Comparison of ENCODE assay signal across 13 cellular contexts in genomic region chr5:54514269-54514668, GRCh38. TPM values are rescaled to one million over a fixed set of nuclear protein-coding genes. Genes with fewer than 3 reads are reported as not detected.
DNase-seq lines count a peak whose midpoint lies in the region; ATAC-seq and TF ChIP-seq lines count a peak whose summit lies in the region.
"Had no signal": no experiment of that assay in that cellular context is flagged by ENCODE, and none has a peak within 500 bp of the region (broad histone marks: within the 10 kb centered on the region; RNA-seq: fewer than 3 reads in every experiment).

No MANE protein-coding gene starts in this region.

- peaks cover 6% of the 10 kb centered on the region for H3K27me3 Mint-ChIP-seq in neural progenitor cell (ENCODE audit: insufficient read depth, low read depth)
- peaks cover 10% of the 10 kb centered on the region for H3K27me3 Mint-ChIP-seq in activated naive CD8-positive, alpha-beta T cell treated with anti-CD3 and anti-CD28 coated beads, Interleukin-2, amount 50 U/mL, for 24 hours

- peak; percentile 39 for DNase-seq in EL
- peak; percentile 28 for DNase-seq in MG63
- peak; percentile 19 for DNase-seq in astrocyte of the hippocampus (ENCODE audit: low read depth, low spot score)
- peak; percentile 34 for DNase-seq in neural progenitor cell (ENCODE audit: low spot score)
- DNase-seq in activated naive CD8-positive, alpha-beta T cell treated with anti-CD3 and anti-CD28 coated beads, Interleukin-2, amount 50 U/mL, for 24 hours: no peak
- no peak for DNase-seq in ovary
- no peak for DNase-seq in Karpas-422
- DNase-seq: activated CD4-positive, alpha-beta T cell treated with anti-CD3 and anti-CD28 coated beads for 1 hour; brain microvascular endothelial cell; H9; NCI-H345; stimulated activated CD4-positive, alpha-beta T cell treated with anti-CD3 and anti-CD28 coated beads, Interleukin-4, amount 100 ng/mL, for 4 hours had no signal

- peaks cover 11% of the 10 kb centered on the region for H3F3A ChIP-seq in neural progenitor cell (ENCODE audit: low read depth)

- H3K4me1 ChIP-seq in neural progenitor cell (peaks cover 12% of the 10 kb centered on the region), ovary (ENCODE audit: insufficient read depth) (no peaks in the 10 kb centered on the region), Karpas-422 (ENCODE audit: low read length) (peaks cover 6% of the 10 kb centered on the region)

- H3K36me3 ChIP-seq in MG63 (peaks cover 5% of the 10 kb centered on the region), neural progenitor cell (no peaks in the 10 kb centered on the region), ovary (no peaks in the 10 kb centered on the region), Karpas-422 (ENCODE audit: insufficient read depth, low read length) (no peaks in the 10 kb centered on the region)
- H3K36me3 ChIP-seq: brain microvascular endothelial cell had no signal

- H4K20me1 ChIP-seq in neural progenitor cell (ENCODE audit: low read depth): peaks cover 7% of the 10 kb centered on the region
- no peaks in the 10 kb centered on the region for H4K20me1 ChIP-seq in Karpas-422 (ENCODE audit: insufficient read depth, low read depth, low read length)

- peak overlapping the region; percentile 79 for H3K27ac Mint-ChIP-seq in neural progenitor cell
- no peak overlapping the region for H3K27ac Mint-ChIP-seq in activated naive CD8-positive, alpha-beta T cell treated with anti-CD3 and anti-CD28 coated beads, Interleukin-2, amount 50 U/mL, for 24 hours
- H3K27ac Mint-ChIP-seq: H9 had no signal

- peaks cover under 1% of the 10 kb centered on the region for H3K9me3 Mint-ChIP-seq in neural progenitor cell
- no peaks in the 10 kb centered on the region for H3K9me3 Mint-ChIP-seq in activated naive CD8-positive, alpha-beta T cell treated with anti-CD3 and anti-CD28 coated beads, Interleukin-2, amount 50 U/mL, for 24 hours

- no peak for TF ChIP-seq CTCF in neural progenitor cell (IDR thresholded peaks at IDR 0.05)
- no peak for TF ChIP-seq CTCF in ovary (IDR thresholded peaks at IDR 0.05)

- H3K27ac ChIP-seq in neural progenitor cell (no peak overlapping the region), ovary (no peak overlapping the region), Karpas-422 (ENCODE audit: low read length) (no peak overlapping the region)

- no peaks in the 10 kb centered on the region for H3K9me3 ChIP-seq in MG63
- H3K9me3 ChIP-seq in neural progenitor cell (ENCODE audit: low read depth): no peaks in the 10 kb centered on the region
- no peaks in the 10 kb centered on the region for H3K9me3 ChIP-seq in ovary
- H3K9me3 ChIP-seq in Karpas-422 (ENCODE audit: low read length): no peaks in the 10 kb centered on the region

- no peak overlapping the region for H3K4me3 ChIP-seq in MG63
- no peak overlapping the region for H3K4me3 ChIP-seq in neural progenitor cell
- H3K4me3 ChIP-seq in ovary: no peak overlapping the region
- H3K4me3 ChIP-seq in Karpas-422 (ENCODE audit: low read length): no peak overlapping the region

- H3K4me2 ChIP-seq in neural progenitor cell (no peak overlapping the region), Karpas-422 (ENCODE audit: low read depth, low read length, poor library complexity, severe bottlenecking) (no peak overlapping the region)

- peaks cover 34% of the 10 kb centered on the region for H3K4me1 Mint-ChIP-seq in neural progenitor cell
- peaks cover 7% of the 10 kb centered on the region for H3K4me1 Mint-ChIP-seq in activated naive CD8-positive, alpha-beta T cell treated with anti-CD3 and anti-CD28 coated beads, Interleukin-2, amount 50 U/mL, for 24 hours

- H3K9ac ChIP-seq in neural progenitor cell (no peak overlapping the region), Karpas-422 (ENCODE audit: low read length) (no peak overlapping the region)

- no peak for TF ChIP-seq POLR2A in ovary (IDR thresholded peaks at IDR 0.05)

- intact Hi-C loops in ovary (cut with DNase I): loop anchor here in 1 of 4 donors (5.0 kb wide), 1 partner anchor 653 kb away; no protein-coding TSS in a partner anchor

- 9 to 33% (median 26%) methylated on average over 4 of the region's 4 CpGs for WGBS in ovary, 3 donors

- H2AFZ ChIP-seq in neural progenitor cell (replicated peaks) (no peak overlapping the region), Karpas-422 (ENCODE audit: low read length) (no peak overlapping the region)

- no peak for ATAC-seq in activated naive CD8-positive, alpha-beta T cell treated with anti-CD3 and anti-CD28 coated beads, Interleukin-2, amount 50 U/mL, for 24 hours

- H3K27me3 ChIP-seq in MG63: no peaks in the 10 kb centered on the region
- H3K27me3 ChIP-seq in neural progenitor cell: peaks cover 7% of the 10 kb centered on the region
- no peaks in the 10 kb centered on the region for H3K27me3 ChIP-seq in ovary
- no peaks in the 10 kb centered on the region for H3K27me3 ChIP-seq in Karpas-422 (ENCODE audit: low read length)
- H3K27me3 ChIP-seq: brain microvascular endothelial cell had no signal

- no peak for TF ChIP-seq EP300 in ovary (IDR thresholded peaks at IDR 0.05)

- H3K79me2 ChIP-seq in neural progenitor cell (ENCODE audit: low read depth) (peaks cover 14% of the 10 kb centered on the region), Karpas-422 (ENCODE audit: low read length) (no peaks in the 10 kb centered on the region)

- no peak overlapping the region for H3K4me3 Mint-ChIP-seq in neural progenitor cell
- no peak overlapping the region for H3K4me3 Mint-ChIP-seq in activated naive CD8-positive, alpha-beta T cell treated with anti-CD3 and anti-CD28 coated beads, Interleukin-2, amount 50 U/mL, for 24 hours
- H3K4me3 Mint-ChIP-seq: H9 had no signal

- H3K9me2 ChIP-seq in Karpas-422 (replicated peaks; ENCODE audit: insufficient read depth, low read length): no peaks in the 10 kb centered on the region

- peaks cover 1% of the 10 kb centered on the region for H3K36me3 Mint-ChIP-seq in neural progenitor cell
- no peaks in the 10 kb centered on the region for H3K36me3 Mint-ChIP-seq in activated naive CD8-positive, alpha-beta T cell treated with anti-CD3 and anti-CD28 coated beads, Interleukin-2, amount 50 U/mL, for 24 hours (ENCODE audit: low read depth)

RNA-seq across cellular contexts. Expression of gene SNX18, which starts 3.3 kb away (rescaled TPM):
- total RNA-seq in MG63 (2014; rRNA removed; shearing (Covaris generic); ENCODE audit: low replicate concordance): 40.1 and 41.3 TPM in 2 replicates
- total RNA-seq in neural progenitor cell (ENCODE audit: low replicate concordance) (17.9 and 20.0 TPM in 2 replicates), ovary (10 to 100 TPM; 34.7 to 62.4 (median 47.3) TPM)
- 10 to 100 TPM; 29.6 to 32.4 TPM for polyA plus RNA-seq in ovary
- 1.7 and 2.9 TPM in 2 replicates for total RNA-seq in Karpas-422 (2014; rRNA removed; shearing (Covaris generic); ENCODE audit: low replicate concordance)

RNA-seq across cellular contexts. Expression of gene HSPB3, which starts 58.8 kb away (rescaled TPM):
- 2.3 and 6.5 TPM in 2 replicates for total RNA-seq in MG63 (2014; rRNA removed; shearing (Covaris generic); ENCODE audit: low replicate concordance)
- total RNA-seq in neural progenitor cell (ENCODE audit: low replicate concordance): not detected in 2 replicates
- 1 to 10 TPM in 4 of 7 donors, under 1 TPM in 1, not detected in 2; 0.58 to 3.7 (median 1.2) TPM for total RNA-seq in ovary
- polyA plus RNA-seq in ovary: 1 to 10 TPM; 2.1 to 3.8 TPM
- not detected in 2 replicates for total RNA-seq in Karpas-422 (2014; rRNA removed; shearing (Covaris generic); ENCODE audit: low replicate concordance)
- total RNA-seq: H9, pulmonary artery endothelial cell had no signal

Comparison
In these comparisons a context has a peak if more than half of its experiments do, and no peak if none do; other contexts are left out.
1. DNase-seq: peak in EL (single experiment), MG63 (single experiment), astrocyte of the hippocampus (single experiment) and neural progenitor cell (single experiment); none in activated naive CD8-positive, alpha-beta T cell treated with anti-CD3 and anti-CD28 coated beads, Interleukin-2, amount 50 U/mL, for 24 hours (single experiment), ovary (0 of 5) and Karpas-422 (single experiment).